ENCODE assay signal across 15 cellular contexts in the genomic region with DNA sequence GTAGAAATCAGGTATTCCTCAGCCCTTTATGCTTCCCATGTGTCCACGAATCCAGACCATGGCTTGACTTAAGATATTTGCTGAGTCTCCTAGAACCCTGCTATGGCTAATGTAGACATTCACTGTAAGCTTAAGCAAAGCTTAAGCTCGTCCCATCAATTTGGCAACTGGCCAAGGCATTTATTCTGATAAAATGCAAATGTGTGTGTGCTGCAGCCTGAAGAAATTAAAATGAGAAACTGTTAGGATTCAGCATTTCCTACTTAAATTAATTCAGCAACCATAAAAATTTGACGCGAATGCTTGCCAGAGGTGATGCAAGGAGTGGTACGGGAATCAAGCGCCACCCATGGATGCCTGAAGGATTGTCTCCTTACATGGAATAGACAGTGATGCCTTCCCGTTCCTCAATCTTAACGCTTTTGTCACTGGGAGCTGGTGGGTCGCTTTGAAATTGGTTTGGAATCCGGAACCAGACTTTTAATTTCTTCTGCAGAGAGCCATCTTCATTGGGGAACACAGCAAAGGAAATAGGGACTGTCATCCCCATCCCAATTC. TPM values are rescaled to one million over a fixed set of nuclear protein-coding genes. Genes with fewer than 3 reads are reported as not detected.
"Had no signal": no experiment of that assay in that cellular context is flagged by ENCODE, and none has a peak within 500 bp of the region (broad histone marks: within the 10 kb centered on the region; RNA-seq: fewer than 3 reads in every experiment).

No MANE protein-coding gene starts in this region.

- H3K9me3 ChIP-seq: esophagus squamous epithelium, heart right ventricle, ovary, thoracic aorta had no signal

- H3K27ac ChIP-seq: esophagus squamous epithelium, heart right ventricle, ovary, skin epidermis, thoracic aorta had no signal

- H3K36me3 ChIP-seq: ovary had no signal

- DNase-seq: activated CD4-positive, alpha-beta T cell treated with anti-CD3 and anti-CD28 coated beads, Interleukin-2, amount 50 U/mL, for 4 hours; activated CD4-positive, CD25-positive, alpha-beta regulatory T cell; activated effector memory CD4-positive, alpha-beta T cell treated with Interleukin-2 at 50 U/mL for 16 hours; activated naive CD4-positive, alpha-beta T cell treated with Interleukin-2 at 50 U/mL for 16 hours; effector CD4-positive, alpha-beta T cell; esophagus squamous epithelium; foreskin melanocyte; heart right ventricle; naive B cell; ovary; stimulated activated CD4-positive, alpha-beta T cell treated with anti-CD3 and anti-CD28 coated beads, Interleukin-12 subunit alpha, Interleukin-12 subunit beta, amount 100 ng/mL, for 4 hours; stimulated activated CD4-positive, alpha-beta T cell treated with anti-CD3 and anti-CD28 coated beads, Interleukin-4, amount 100 ng/mL, for 1 hour had no signal

- H3K4me3 ChIP-seq: esophagus squamous epithelium, heart right ventricle, ovary, skin epidermis, thoracic aorta had no signal

- H3K27me3 ChIP-seq: esophagus squamous epithelium, heart right ventricle, ovary had no signal

RNA-seq across cellular contexts. Expression of gene GPRC5D, which starts 34.9 kb away (rescaled TPM):
- polyA plus RNA-seq: neural cell had no signal
